26 cellular contexts compared by ENCODE assay signal in the genomic region with DNA sequence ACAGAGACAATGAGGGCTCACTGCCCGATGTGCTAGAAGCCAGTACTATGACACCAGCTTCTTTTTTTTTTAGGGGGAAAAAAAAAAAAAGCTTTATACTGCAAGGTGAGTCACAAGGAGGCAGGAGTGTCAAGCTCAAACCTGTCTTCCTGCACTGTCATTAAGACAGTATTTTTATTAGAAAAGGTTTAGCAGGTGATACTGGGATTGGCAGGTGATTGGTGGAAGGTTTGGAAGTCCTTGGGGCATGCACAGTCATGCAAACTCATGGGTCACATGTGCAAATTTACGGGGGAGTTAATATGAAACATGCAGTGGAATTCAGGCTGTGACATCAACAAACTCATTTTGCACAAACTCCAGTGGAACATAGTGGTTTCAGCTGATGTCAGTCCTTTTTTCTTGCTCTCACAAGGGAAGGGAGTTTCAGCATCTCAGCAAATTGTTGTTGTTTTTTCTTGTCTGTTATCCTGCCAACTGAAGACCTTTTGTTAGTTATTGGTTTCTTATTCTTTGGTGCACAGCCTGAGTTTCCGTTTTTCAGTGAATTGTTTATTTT.
A peak's percentile ranks its signal among the peaks of the same experiment; 100 is the strongest.
DNase-seq lines count a peak whose midpoint lies in the region; ATAC-seq and TF ChIP-seq lines count a peak whose summit lies in the region.
"Had no signal": no experiment of that assay in that cellular context is flagged by ENCODE, and none has a peak within 500 bp of the region (broad histone marks: within the 10 kb centered on the region; RNA-seq: fewer than 3 reads in every experiment).

No MANE protein-coding gene starts in this region.

- TF ChIP-seq CTCF in WERI-Rb-1 (IDR thresholded peaks at IDR 0.05; ENCODE audit: low read depth, low read length) (no peak), foreskin keratinocyte (conservative IDR thresholded peaks at IDR 0.05) (peak; percentile 42), suprapubic skin (IDR thresholded peaks at IDR 0.05) (no peak)

- H3K27ac ChIP-seq in WERI-Rb-1, result peak overlapping the region; percentile 47
- peak overlapping the region; percentile 91 for H3K27ac ChIP-seq in foreskin keratinocyte
- H3K27ac ChIP-seq in suprapubic skin, result peak overlapping the region; percentile 26
- H3K27ac ChIP-seq: ascending aorta, gastroesophageal sphincter, GM23248, sigmoid colon, stomach, transverse colon had no signal

- DNase-seq in DMS53 (lab: John Stamatoyannopoulos, UW), result peak; percentile 13
- DNase-seq in DMS53 treated with DMSO at 0.1 percent for 48 hours (lab: John Stamatoyannopoulos, UW; ENCODE audit: unreplicated experiment), result no peak
- no peak for DNase-seq in WERI-Rb-1
- peak; percentile 99 to 100 for DNase-seq in foreskin keratinocyte
- no peak for DNase-seq in suprapubic skin (ENCODE audit: low spot score in 2 of 2)
- DNase-seq in AG08395 (ENCODE audit: low spot score), result no peak
- no peak for DNase-seq in stimulated activated naive CD8-positive, alpha-beta T cell treated with anti-CD3 and anti-CD28 coated beads, Interleukin-15, amount 100 ng/mL, for 72 hours
- no peak for DNase-seq in central memory CD4-positive, alpha-beta T cell
- DNase-seq: 8988T; activated CD4-positive, alpha-beta memory T cell treated with anti-CD3 and anti-CD28 coated beads, Interleukin-2, amount 10 ng/mL, durations not matched to agents 7 days and 5 days; CD8-positive, alpha-beta T cell; GM23248; HFFc6; NCI-H1436; posterior cingulate gyrus; SHP77; sigmoid colon; stomach; transverse colon had no signal

- no peaks in the 10 kb centered on the region for H3K27me3 Mint-ChIP-seq in stimulated activated naive CD8-positive, alpha-beta T cell treated with anti-CD3 and anti-CD28 coated beads, Interleukin-15, amount 100 ng/mL, for 72 hours
- H3K27me3 Mint-ChIP-seq: activated CD4-positive, alpha-beta memory T cell treated with anti-CD3 and anti-CD28 coated beads, Interleukin-2, amount 10 ng/mL, durations not matched to agents 7 days and 5 days; activated naive CD8-positive, alpha-beta T cell had no signal

- WGBS in suprapubic skin, result 31% methylated on average over 3 of the region's 3 CpGs

- no peaks in the 10 kb centered on the region for H3K36me3 ChIP-seq in WERI-Rb-1
- no peaks in the 10 kb centered on the region for H3K36me3 ChIP-seq in suprapubic skin
- H3K36me3 ChIP-seq: ascending aorta, gastroesophageal sphincter, sigmoid colon, stomach, transverse colon had no signal

- no peak for TF ChIP-seq POLR2A in suprapubic skin (IDR thresholded peaks at IDR 0.05)

- H3K4me1 ChIP-seq in foreskin keratinocyte (peaks cover 16% of the 10 kb centered on the region), suprapubic skin (peaks cover 33% of the 10 kb centered on the region)
- H3K4me1 ChIP-seq: ascending aorta, gastroesophageal sphincter, sigmoid colon, stomach, transverse colon had no signal

- no peaks in the 10 kb centered on the region for H3K4me1 Mint-ChIP-seq in stimulated activated naive CD8-positive, alpha-beta T cell treated with anti-CD3 and anti-CD28 coated beads, Interleukin-15, amount 100 ng/mL, for 72 hours
- H3K4me1 Mint-ChIP-seq: activated CD4-positive, alpha-beta memory T cell treated with anti-CD3 and anti-CD28 coated beads, Interleukin-2, amount 10 ng/mL, durations not matched to agents 7 days and 5 days; neural crest cell had no signal

- H3K9me3 ChIP-seq in WERI-Rb-1 (ENCODE audit: severe bottlenecking) (no peaks in the 10 kb centered on the region), suprapubic skin (no peaks in the 10 kb centered on the region)
- H3K9me3 ChIP-seq: ascending aorta, gastroesophageal sphincter, sigmoid colon, stomach, transverse colon had no signal

- ATAC-seq in foreskin keratinocyte, result peak; percentile 98
- no peak for ATAC-seq in stimulated activated naive CD8-positive, alpha-beta T cell treated with anti-CD3 and anti-CD28 coated beads, Interleukin-15, amount 100 ng/mL, for 72 hours
- ATAC-seq: activated CD4-positive, CD25-positive, alpha-beta regulatory T cell treated with anti-CD3 and anti-CD28 coated beads, Interleukin-2, amount 50 U/mL, for 24 hours; CD8-positive, alpha-beta T cell; gastroesophageal sphincter; K562 had no signal

- no peak overlapping the region for H3K27ac Mint-ChIP-seq in stimulated activated naive CD8-positive, alpha-beta T cell treated with anti-CD3 and anti-CD28 coated beads, Interleukin-15, amount 100 ng/mL, for 72 hours
- H3K27ac Mint-ChIP-seq: activated CD4-positive, alpha-beta memory T cell treated with anti-CD3 and anti-CD28 coated beads, Interleukin-2, amount 10 ng/mL, durations not matched to agents 7 days and 5 days; activated naive CD8-positive, alpha-beta T cell; activated T-helper 2 cell treated with anti-CD3 and anti-CD28 coated beads, Interferon-gamma antibody, Interleukin-2, Interleukin-4, amounts not matched to agents 10 μg/mL and 5 μg/mL and 100 μg/mL, durations not matched to agents 14 hours and 24 hours and 36 hours; CD8-positive, alpha-beta T cell; HFFc6 had no signal

- TF ChIP-seq EP300 in suprapubic skin (IDR thresholded peaks at IDR 0.05), result no peak

- no peak overlapping the region for H3K4me3 ChIP-seq in WERI-Rb-1 (ENCODE audit: low read depth, low read length)
- H3K4me3 ChIP-seq in suprapubic skin, result no peak overlapping the region
- H3K4me3 ChIP-seq: ascending aorta, gastroesophageal sphincter, GM23248, K562, sigmoid colon, stomach, transverse colon had no signal

- no peaks in the 10 kb centered on the region for H3K27me3 ChIP-seq in WERI-Rb-1 (ENCODE audit: insufficient read depth, low read depth, severe bottlenecking)
- H3K27me3 ChIP-seq in foreskin keratinocyte, result no peaks in the 10 kb centered on the region
- H3K27me3 ChIP-seq in suprapubic skin, result no peaks in the 10 kb centered on the region
- H3K27me3 ChIP-seq: ascending aorta, gastroesophageal sphincter, sigmoid colon, stomach, transverse colon had no signal

- H3K9me3 Mint-ChIP-seq in stimulated activated naive CD8-positive, alpha-beta T cell treated with anti-CD3 and anti-CD28 coated beads, Interleukin-15, amount 100 ng/mL, for 72 hours, result peaks cover 0 to 7% of the 10 kb centered on the region in 2 donors
- H3K9me3 Mint-ChIP-seq: activated CD4-positive, alpha-beta memory T cell treated with anti-CD3 and anti-CD28 coated beads, Interleukin-2, amount 10 ng/mL, durations not matched to agents 7 days and 5 days; neural crest cell had no signal

- H3K4me3 Mint-ChIP-seq in stimulated activated naive CD8-positive, alpha-beta T cell treated with anti-CD3 and anti-CD28 coated beads, Interleukin-15, amount 100 ng/mL, for 72 hours, result no peak overlapping the region
- H3K4me3 Mint-ChIP-seq: activated CD4-positive, alpha-beta memory T cell treated with anti-CD3 and anti-CD28 coated beads, Interleukin-2, amount 10 ng/mL, durations not matched to agents 7 days and 5 days; activated naive CD8-positive, alpha-beta T cell; CD8-positive, alpha-beta T cell; HFFc6; neural crest cell had no signal

Comparison
In these comparisons a context has a peak if more than half of its experiments do, and no peak if none do; other contexts are left out.
1. DNase-seq: peak in DMS53 (single experiment) and foreskin keratinocyte (2 of 2); none in DMS53 treated with DMSO at 0.1 percent for 48 hours (single experiment), WERI-Rb-1 (single experiment), suprapubic skin (0 of 2), AG08395 (single experiment), stimulated activated naive CD8-positive, alpha-beta T cell treated with anti-CD3 and anti-CD28 coated beads, Interleukin-15, amount 100 ng/mL, for 72 hours (0 of 2) and central memory CD4-positive, alpha-beta T cell (single experiment).
2. H3K27ac ChIP-seq: peak in every context shown above with its lines; median percentile 91 in foreskin keratinocyte; 47 in WERI-Rb-1; 26 in suprapubic skin.